21 cellular contexts compared by ENCODE assay signal in the genomic region with DNA sequence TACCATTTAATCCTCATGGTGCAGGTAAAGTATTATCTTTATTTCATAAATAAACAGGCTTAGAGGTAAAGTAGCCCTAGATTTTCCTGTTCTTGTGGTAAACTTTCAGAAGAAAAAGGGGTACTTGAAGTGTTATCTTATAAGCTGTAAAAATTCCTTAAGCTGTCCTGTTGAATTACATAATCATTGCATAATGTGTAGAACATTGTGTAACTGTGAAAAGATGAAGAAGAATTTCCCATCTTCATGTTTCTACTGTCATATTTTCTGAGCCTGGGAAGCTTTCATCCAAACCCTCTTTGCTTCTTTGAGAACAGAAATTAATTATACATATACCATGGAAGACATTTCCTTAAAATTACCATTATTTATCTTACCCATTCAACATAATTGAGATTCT.
DNase-seq lines count a peak whose midpoint lies in the region; ATAC-seq and TF ChIP-seq lines count a peak whose summit lies in the region.
"Had no signal": no experiment of that assay in that cellular context is flagged by ENCODE, and none has a peak within 500 bp of the region (broad histone marks: within the 10 kb centered on the region; RNA-seq: fewer than 3 reads in every experiment).

No MANE protein-coding gene starts in this region.

- no peak overlapping the region for H2BK5ac ChIP-seq in mesenchymal stem cell (ENCODE audit: low read depth, low read length, poor library complexity, severe bottlenecking)

- no peak overlapping the region for H3K23ac ChIP-seq in mesenchymal stem cell (ENCODE audit: low read length in 2 of 2)

- no peak overlapping the region for H2AFZ ChIP-seq in mesenchymal stem cell (ENCODE audit: low read depth, low read length)

- intact Hi-C loops in heart left ventricle (cut with DNase I): no loop called here

- peaks cover 13% of the 10 kb centered on the region for H3K79me1 ChIP-seq in mesenchymal stem cell (replicated peaks; ENCODE audit: low read length, poor library complexity, severe bottlenecking)

- no peak overlapping the region for H4K8ac ChIP-seq in mesenchymal stem cell (ENCODE audit: low read length)

- H3K18ac ChIP-seq in mesenchymal stem cell (ENCODE audit: low read depth in 1 of 2, low read length in 2 of 2): no peak overlapping the region

- no peak for TF ChIP-seq POLR2A in heart left ventricle (IDR thresholded peaks at IDR 0.05)

- no peak overlapping the region for H2BK15ac ChIP-seq in mesenchymal stem cell (ENCODE audit: low read depth, poor library complexity, severe bottlenecking)

- no peak for TF ChIP-seq CTCF in cardiac fibroblast (IDR thresholded peaks at IDR 0.05; ENCODE audit: low read depth, low read length)
- TF ChIP-seq CTCF in heart left ventricle (IDR thresholded peaks at IDR 0.05): no peak

- H3K4me3 ChIP-seq in cardiac fibroblast (replicated peaks in 1 of 2; ENCODE audit: low read depth in 2 of 2, low read length in 2 of 2): no peak overlapping the region
- H3K4me3 ChIP-seq in mesenchymal stem cell (ENCODE audit: insufficient read depth in 1 of 2, low read depth in 1 of 2, low read length in 2 of 2): no peak overlapping the region
- no peak overlapping the region for H3K4me3 ChIP-seq in heart left ventricle
- H3K4me3 ChIP-seq: lung, SJSA1, tibial nerve had no signal

- H4K91ac ChIP-seq in mesenchymal stem cell (ENCODE audit: low read length): no peak overlapping the region

- H2AK5ac ChIP-seq in mesenchymal stem cell (ENCODE audit: low read length, severe bottlenecking): no peak overlapping the region

- H3K4ac ChIP-seq in mesenchymal stem cell (ENCODE audit: low read depth in 1 of 2, low read length in 2 of 2): no peak overlapping the region

- H3K27me3 ChIP-seq in mesenchymal stem cell (ENCODE audit: control insufficient read depth in 1 of 2, insufficient read depth in 1 of 2, low read length in 2 of 2): no peaks in the 10 kb centered on the region
- no peaks in the 10 kb centered on the region for H3K27me3 ChIP-seq in heart left ventricle
- H3K27me3 ChIP-seq: SJSA1, tibial nerve had no signal

- H2BK120ac ChIP-seq in mesenchymal stem cell (ENCODE audit: low read depth, low read length): no peak overlapping the region

- H3K4me1 ChIP-seq in mesenchymal stem cell (ENCODE audit: control insufficient read depth, insufficient read depth, low read depth, low read length) (no peaks in the 10 kb centered on the region), heart left ventricle (peaks cover 0 to 19% (median 0%) of the 10 kb centered on the region in 12 donors)
- H3K4me1 ChIP-seq: tibial nerve had no signal

- no peak overlapping the region for H2BK12ac ChIP-seq in mesenchymal stem cell (ENCODE audit: low read length in 2 of 2)

- H3K36me3 ChIP-seq in mesenchymal stem cell (ENCODE audit: control insufficient read depth in 1 of 2, insufficient read depth in 2 of 2, low read depth in 1 of 2, low read length in 2 of 2) (peaks cover 0 to 12% of the 10 kb centered on the region in 2 experiments), heart left ventricle (no peaks in the 10 kb centered on the region)
- H3K36me3 ChIP-seq: SJSA1 had no signal

- no peak overlapping the region for H3K9ac ChIP-seq in mesenchymal stem cell (ENCODE audit: low read length)

- DNase-seq in EH (ENCODE audit: low read depth): peak; percentile 47
- peak; percentile 64 for DNase-seq in MV-4-11 (lab: John Stamatoyannopoulos, UW)
- peak; percentile 35 to 68 for DNase-seq in cardiac fibroblast (ENCODE audit: low read depth in 2 of 2)
- peak; percentile 53 for DNase-seq in mesenchymal stem cell
- no peak for DNase-seq in NCI-H2196 treated with DMSO at 0.1 percent for 48 hours (lab: John Stamatoyannopoulos, UW; ENCODE audit: unreplicated experiment)
- DNase-seq in heart left ventricle: no peak
- DNase-seq: activated CD4-positive, CD25-positive, alpha-beta regulatory T cell treated with anti-CD3 and anti-CD28 coated beads, Interleukin-2, amount 50 U/mL, for 72 hours; activated effector memory CD4-positive, alpha-beta T cell treated with Interleukin-2 at 50 U/mL for 16 hours; amygdala; HCEC 1CT; naive B cell; NCI-H1930; NCI-H524 treated with DMSO at 0.1 percent for 48 hours; posterior cingulate gyrus; T1000 had no signal

- H3K4me2 ChIP-seq in mesenchymal stem cell (ENCODE audit: low read length, poor library complexity, severe bottlenecking): no peak overlapping the region

- H3K9me3 ChIP-seq in mesenchymal stem cell (ENCODE audit: control insufficient read depth, low read length) (no peaks in the 10 kb centered on the region), heart left ventricle (no peaks in the 10 kb centered on the region)
- H3K9me3 ChIP-seq: SJSA1, tibial nerve had no signal

- H3K14ac ChIP-seq in mesenchymal stem cell (ENCODE audit: low read length in 2 of 2): no peak overlapping the region

- no peak overlapping the region for H3K27ac ChIP-seq in mesenchymal stem cell (ENCODE audit: low read length, poor library complexity, severe bottlenecking)
- H3K27ac ChIP-seq in heart left ventricle: no peak overlapping the region
- H3K27ac ChIP-seq: C4-2B, tibial nerve had no signal

- ATAC-seq in GM18868 (IDR thresholded peaks at IDR 0.05; ENCODE audit: unreplicated experiment) (no peak), GM21447 (IDR thresholded peaks at IDR 0.05; ENCODE audit: unreplicated experiment) (no peak), heart left ventricle (no peak)

Comparison
In these comparisons a context has a peak if more than half of its experiments do, and no peak if none do; other contexts are left out.
1. DNase-seq: peak in EH (single experiment), MV-4-11 (single experiment), cardiac fibroblast (2 of 2) and mesenchymal stem cell (single experiment); none in NCI-H2196 treated with DMSO at 0.1 percent for 48 hours (single experiment) and heart left ventricle (0 of 5).